Comparison of ENCODE assay signal across 9 cellular contexts in genomic region chr14:54220122-54220691, GRCh38.
DNase-seq lines count a peak whose midpoint lies in the region; ATAC-seq and TF ChIP-seq lines count a peak whose summit lies in the region.
"Had no signal": no experiment of that assay in that cellular context is flagged by ENCODE, and none has a peak within 500 bp of the region (broad histone marks: within the 10 kb centered on the region; RNA-seq: fewer than 3 reads in every experiment).

No MANE protein-coding gene starts in this region.

- WGBS in right lobe of liver (ENCODE audit: insufficient coverage, low coverage, low lambda C conversion rate, missing lambda C conversion rate), result 25% methylated on average over 26 of the region's 26 CpGs
- WGBS in stomach, 5 donors, result 14 to 31% (median 30%) methylated on average over 26 of the region's 26 CpGs

- peak overlapping the region; percentile 23 for H3K9ac ChIP-seq in HUES6 (ENCODE audit: low read length)

- TF ChIP-seq EP300 in stomach (IDR thresholded peaks at IDR 0.05), result no peak

- TF ChIP-seq CTCF in choroid plexus epithelial cell (conservative IDR thresholded peaks at IDR 0.05; ENCODE audit: low read depth, low read length), result no peak
- TF ChIP-seq CTCF in right lobe of liver (IDR thresholded peaks at IDR 0.05), result no peak
- TF ChIP-seq CTCF in stomach (IDR thresholded peaks at IDR 0.05), result no peak

- H3K27ac ChIP-seq in HUES6 (ENCODE audit: low read depth, low read length) (no peak overlapping the region), right lobe of liver (peak overlapping the region in 1 of 3 donors; percentile 34), stomach (peak overlapping the region in 1 of 5 donors; percentile 9)

- peak; percentile 62 to 87 (median 72) for ATAC-seq in right lobe of liver
- ATAC-seq: activated CD8-positive, alpha-beta memory T cell treated with anti-CD3 and anti-CD28 coated beads, Interleukin-2, amount 10 ng/mL, durations not matched to agents 7 days and 5 days had no signal

- H3K27me3 ChIP-seq in HUES6 (ENCODE audit: control insufficient read depth, insufficient read depth, low read length) (peaks cover 39% of the 10 kb centered on the region), right lobe of liver (no peaks in the 10 kb centered on the region), stomach (peaks cover 0 to 28% (median 3%) of the 10 kb centered on the region in 3 donors)

- TF ChIP-seq POLR2A in right lobe of liver (IDR thresholded peaks at IDR 0.05) (no peak), stomach (IDR thresholded peaks at IDR 0.05) (no peak)

- H3K4me1 ChIP-seq in HUES6 (ENCODE audit: control insufficient read depth, insufficient read depth, low read length), result peaks cover 28% of the 10 kb centered on the region
- H3K4me1 ChIP-seq in right lobe of liver, result no peaks in the 10 kb centered on the region
- H3K4me1 ChIP-seq in stomach, result peaks cover 4 to 25% (median 18%) of the 10 kb centered on the region in 4 donors

- intact Hi-C loops in right lobe of liver (cut with DNase I) (no loop called here), stomach (cut with DNase I; ENCODE audit: low total_unique reads) (no loop called here)

- DNase-seq in choroid plexus epithelial cell (ENCODE audit: low read depth), result no peak
- DNase-seq in right lobe of liver, result peak in 1 of 3 donors; percentile 21
- DNase-seq in stomach, result no peak
- no peak for DNase-seq in NCI-H2196 (lab: John Stamatoyannopoulos, UW; ENCODE audit: unreplicated experiment)
- DNase-seq in NCI-H1048 (lab: John Stamatoyannopoulos, UW), result no peak
- DNase-seq in foreskin melanocyte, result no peak
- DNase-seq: activated CD8-positive, alpha-beta memory T cell treated with anti-CD3 and anti-CD28 coated beads, Interleukin-2, amount 10 ng/mL, durations not matched to agents 7 days and 5 days; NCI-H510A had no signal

- no peaks in the 10 kb centered on the region for H3K36me3 ChIP-seq in HUES6 (ENCODE audit: control insufficient read depth, insufficient read depth, low read length)
- H3K36me3 ChIP-seq in right lobe of liver, result no peaks in the 10 kb centered on the region
- no peaks in the 10 kb centered on the region for H3K36me3 ChIP-seq in stomach

- H3K4me3 ChIP-seq in HUES6 (ENCODE audit: low read depth, low read length) (peak overlapping the region; percentile 49), choroid plexus epithelial cell (ENCODE audit: low read depth, low read length) (peak overlapping the region; percentile 41), right lobe of liver (peak overlapping the region; percentile 1 to 36 (median 36)), stomach (peak overlapping the region; percentile 27 to 43 (median 30))

- no peaks in the 10 kb centered on the region for H3K9me3 ChIP-seq in HUES6 (ENCODE audit: control insufficient read depth, insufficient read depth, low read depth, low read length)
- no peaks in the 10 kb centered on the region for H3K9me3 ChIP-seq in right lobe of liver
- no peaks in the 10 kb centered on the region for H3K9me3 ChIP-seq in stomach
